Comparison of ENCODE assay signal across 17 cellular contexts in the genomic region with DNA sequence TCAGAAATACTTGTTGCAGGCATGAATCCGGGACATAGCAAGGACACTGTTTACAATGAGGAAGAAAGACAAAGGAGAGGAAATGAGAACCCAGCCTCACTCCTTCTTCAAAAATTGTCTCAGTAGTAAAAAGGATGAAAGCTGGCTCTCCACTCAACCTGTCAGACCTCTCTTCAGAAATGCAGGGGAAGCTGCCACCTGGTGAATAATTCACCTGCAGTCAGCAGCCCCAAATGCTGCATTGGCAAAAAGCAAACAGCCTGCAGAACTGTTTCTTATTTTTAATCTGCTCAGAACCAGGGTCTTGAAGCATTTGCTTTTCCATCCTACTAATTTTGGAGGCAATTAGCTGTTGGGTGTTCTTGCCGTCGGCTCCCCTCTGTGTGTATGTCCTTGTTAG.
DNase-seq lines count a peak whose midpoint lies in the region; ATAC-seq, FAIRE-seq and TF ChIP-seq lines count a peak whose summit lies in the region.
"Had no signal": no experiment of that assay in that cellular context is flagged by ENCODE, and none has a peak within 500 bp of the region (broad histone marks: within the 10 kb centered on the region; RNA-seq: fewer than 3 reads in every experiment).

No MANE protein-coding gene starts in this region.

- FAIRE-seq in HepG2 (lab: Jason Lieb, UNC) = no peak

- CTCF ChIA-PET in HepG2 (lab: Yijun Ruan, JAX; ENCODE audit: low intra/inter-chr PET ratio, low total read pairs) = no interaction called here

- H3K4me2 ChIP-seq in HepG2 (ENCODE audit: low read depth, low read length) (no peak overlapping the region), osteoblast (ENCODE audit: insufficient read depth, low read length) (no peak overlapping the region)

- TF ChIP-seq POLR2A in HepG2 (IDR thresholded peaks at IDR 0.05; ENCODE audit: insufficient read depth in 1 of 2, low read depth in 2 of 2, low read length in 2 of 2) = no peak
- TF ChIP-seq POLR2A in right lobe of liver (IDR thresholded peaks at IDR 0.05) = no peak

- H3K79me2 ChIP-seq in HepG2 (ENCODE audit: insufficient read depth, low read length) = no peaks in the 10 kb centered on the region
- H3K79me2 ChIP-seq in osteoblast (ENCODE audit: insufficient read depth, low read length) = no peaks in the 10 kb centered on the region

- no TSS peak for BruUV-seq in HepG2 (replicated peaks; lab: Mats Ljungman, UMichigan)

- POLR2A ChIA-PET in HepG2 (lab: Yijun Ruan, JAX) = no interaction called here

- in situ Hi-C loops in HepG2 (cut with HindIII; ENCODE audit: extremely low pct_ligation_motif_present, low pct_unique_long_range_greater_than_20kb) = no loop called here

- H2AFZ ChIP-seq in HepG2 (ENCODE audit: low read length) (no peak overlapping the region), osteoblast (ENCODE audit: low read length) (no peak overlapping the region)

- TF ChIP-seq EP300 in HepG2 (IDR thresholded peaks at IDR 0.05; ENCODE audit: low read depth in 2 of 2, low read length in 2 of 2) (no peak), HepG2 (CRISPR knock-in tag; IDR thresholded peaks at IDR 0.05; ENCODE audit: borderline replicate concordance) (no peak)

- 45% methylated on average over 3 of the region's 3 CpGs for WGBS in HepG2 (ENCODE audit: low lambda C conversion rate)
- WGBS in right lobe of liver (ENCODE audit: insufficient coverage, low coverage, low lambda C conversion rate, missing lambda C conversion rate) = 47% methylated on average over 3 of the region's 3 CpGs

- no peak for ATAC-seq in HepG2
- ATAC-seq in right lobe of liver = no peak
- no peak for ATAC-seq in SK-N-SH treated with all-trans-retinoic acid at 6 μM for 48 hours

- H3K27ac ChIP-seq in HepG2 (ENCODE audit: extremely low read length, insufficient read depth, low read length) (no peak overlapping the region), right lobe of liver (no peak overlapping the region), caudate nucleus (ENCODE audit: low read depth, low read length) (peak overlapping the region; percentile 44), osteoblast (ENCODE audit: low read depth, low read length) (no peak overlapping the region)

- H3K4me3 ChIP-seq in HepG2 (replicated peaks in 1 of 3; ENCODE audit: insufficient read depth in 1 of 3, low read depth in 2 of 3, low read length in 3 of 3) (no peak overlapping the region), right lobe of liver (no peak overlapping the region), osteoblast (ENCODE audit: insufficient read depth, low read length) (no peak overlapping the region), foreskin fibroblast (ENCODE audit: low read depth in 1 of 2, low read length in 2 of 2) (no peak overlapping the region)
- H3K4me3 ChIP-seq: MG63 had no signal

- intact Hi-C loops in HepG2 (cut with micrococcal nuclease; ENCODE audit: unreplicated experiment) = no loop called here
- intact Hi-C loops in right lobe of liver (cut with DNase I) = no loop called here

- H3K4me1 ChIP-seq in HepG2 (ENCODE audit: insufficient read depth, low read length) (no peaks in the 10 kb centered on the region), right lobe of liver (no peaks in the 10 kb centered on the region), osteoblast (ENCODE audit: insufficient read depth, low read length) (no peaks in the 10 kb centered on the region)

- H3K9me3 ChIP-seq in HepG2 (ENCODE audit: low read length) = no peaks in the 10 kb centered on the region
- no peaks in the 10 kb centered on the region for H3K9me3 ChIP-seq in right lobe of liver
- H3K9me3 ChIP-seq in osteoblast (ENCODE audit: low read depth, low read length) = peaks cover 5% of the 10 kb centered on the region

- H4K20me1 ChIP-seq in HepG2 (ENCODE audit: insufficient read depth, low read length) (no peaks in the 10 kb centered on the region), osteoblast (ENCODE audit: insufficient read depth, low read length) (no peaks in the 10 kb centered on the region)

- no peaks in the 10 kb centered on the region for H3K36me3 ChIP-seq in HepG2 (replicated peaks in 1 of 2; ENCODE audit: control insufficient read depth in 1 of 2, insufficient read depth in 2 of 2, low read length in 2 of 2)
- no peaks in the 10 kb centered on the region for H3K36me3 ChIP-seq in right lobe of liver
- H3K36me3 ChIP-seq in osteoblast (ENCODE audit: insufficient read depth, low read length) = no peaks in the 10 kb centered on the region
- H3K36me3 ChIP-seq: MG63 had no signal

- TF ChIP-seq RAD21 in HepG2 (CRISPR knock-in tag; IDR thresholded peaks at IDR 0.05) = no peak

- 0 out of 5 replicates have a peak, but pooled peaks cover 0 to 4% of the 10 kb centered on the region in 2 experiments for H3K27me3 ChIP-seq in HepG2 (ENCODE audit: control insufficient read depth in 1 of 2, insufficient read depth in 2 of 2, low read length in 2 of 2)
- H3K27me3 ChIP-seq in right lobe of liver = no peaks in the 10 kb centered on the region
- H3K27me3 ChIP-seq in osteoblast (ENCODE audit: insufficient read depth, low read length) = peaks cover 5% of the 10 kb centered on the region

- TF ChIP-seq CTCF in HepG2 (CRISPR knock-in tag; IDR thresholded peaks at IDR 0.05) = no peak
- no peak for TF ChIP-seq CTCF in right lobe of liver (IDR thresholded peaks at IDR 0.05)
- TF ChIP-seq CTCF in osteoblast (IDR thresholded peaks at IDR 0.05; ENCODE audit: extremely low read depth, low read depth, low read length) = no peak
- TF ChIP-seq CTCF in foreskin fibroblast (IDR thresholded peaks at IDR 0.05; ENCODE audit: low read depth, low read length) = no peak

- DNase-seq in HepG2 (ENCODE audit: low spot score) (no peak), right lobe of liver (no peak), caudate nucleus (lab: John Stamatoyannopoulos, UW) (peak in 2 of 61 donors; percentile 20 to 38), osteoblast (ENCODE audit: insufficient read length, low spot score, missing footprints) (peak; percentile 61), foreskin fibroblast (no peak), H4 (ENCODE audit: low spot score) (no peak)
- DNase-seq: AML-193; CD4-positive, CD25-positive, alpha-beta regulatory T cell; DND-41; GF-D8; H7; MG63; NCI-H1105 treated with DMSO at 0.1 percent for 48 hours; NCI-H187; NCI-H526; Right ventricle myocardium superior had no signal

- H3K9ac ChIP-seq in HepG2 (ENCODE audit: insufficient read depth, low read depth, low read length) = no peak overlapping the region

TF ChIP-seq in HepG2, 621 proteins besides CTCF, POLR2A, EP300 and RAD21 (continues in another document):
- no peak for TF ChIP-seq ZNF205 (CRISPR knock-in tag; IDR thresholded peaks at IDR 0.05)
- no peak for TF ChIP-seq CREB1 (IDR thresholded peaks at IDR 0.05)
- TF ChIP-seq CREB1 (CRISPR knock-in tag; IDR thresholded peaks at IDR 0.05) = no peak
- 0 out of 2 replicates have a peak, but pooled peaks have one; percentile 21 for TF ChIP-seq MAFF (IDR thresholded peaks at IDR 0.05; ENCODE audit: low read depth, low read length)
- TF ChIP-seq MAFK (conservative IDR thresholded peaks at IDR 0.05 in 1 of 2, IDR thresholded peaks at IDR 0.05 in 1 of 2; ENCODE audit: low read length in 2 of 2) = peak in 1 of 2 experiments; percentile 38; a peak in 2 of 4 replicates
- no peak for TF ChIP-seq ZFYVE20 (CRISPR knock-in tag; IDR thresholded peaks at IDR 0.05; ENCODE audit: borderline replicate concordance, low read depth)
- TF ChIP-seq, protein P1, sequence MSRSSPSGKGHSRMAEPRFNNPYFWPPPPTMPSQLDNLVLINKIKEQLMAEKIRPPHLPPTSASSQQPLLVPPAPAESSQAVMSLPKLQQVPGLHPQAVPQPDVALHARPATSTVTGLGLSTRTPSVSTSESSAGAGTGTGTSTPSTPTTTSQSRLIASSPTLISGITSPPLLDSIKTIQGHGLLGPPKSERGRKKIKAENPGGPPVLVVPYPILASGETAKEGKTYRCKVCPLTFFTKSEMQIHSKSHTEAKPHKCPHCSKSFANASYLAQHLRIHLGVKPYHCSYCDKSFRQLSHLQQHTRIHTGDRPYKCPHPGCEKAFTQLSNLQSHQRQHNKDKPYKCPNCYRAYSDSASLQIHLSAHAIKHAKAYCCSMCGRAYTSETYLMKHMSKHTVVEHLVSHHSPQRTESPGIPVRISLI (CRISPR knock-in tag; IDR thresholded peaks at IDR 0.05; ENCODE audit: borderline replicate concordance) = no peak

TF ChIP-seq in SK-N-SH treated with all-trans-retinoic acid at 6 μM for 48 hours, 23 proteins besides CTCF, POLR2A, EP300 and RAD21 (continues in another document):
- TF ChIP-seq, protein P2, sequence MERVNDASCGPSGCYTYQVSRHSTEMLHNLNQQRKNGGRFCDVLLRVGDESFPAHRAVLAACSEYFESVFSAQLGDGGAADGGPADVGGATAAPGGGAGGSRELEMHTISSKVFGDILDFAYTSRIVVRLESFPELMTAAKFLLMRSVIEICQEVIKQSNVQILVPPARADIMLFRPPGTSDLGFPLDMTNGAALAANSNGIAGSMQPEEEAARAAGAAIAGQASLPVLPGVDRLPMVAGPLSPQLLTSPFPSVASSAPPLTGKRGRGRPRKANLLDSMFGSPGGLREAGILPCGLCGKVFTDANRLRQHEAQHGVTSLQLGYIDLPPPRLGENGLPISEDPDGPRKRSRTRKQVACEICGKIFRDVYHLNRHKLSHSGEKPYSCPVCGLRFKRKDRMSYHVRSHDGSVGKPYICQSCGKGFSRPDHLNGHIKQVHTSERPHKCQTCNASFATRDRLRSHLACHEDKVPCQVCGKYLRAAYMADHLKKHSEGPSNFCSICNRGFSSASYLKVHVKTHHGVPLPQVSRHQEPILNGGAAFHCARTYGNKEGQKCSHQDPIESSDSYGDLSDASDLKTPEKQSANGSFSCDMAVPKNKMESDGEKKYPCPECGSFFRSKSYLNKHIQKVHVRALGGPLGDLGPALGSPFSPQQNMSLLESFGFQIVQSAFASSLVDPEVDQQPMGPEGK (CRISPR knock-in tag; IDR thresholded peaks at IDR 0.05; ENCODE audit: borderline replicate concordance) = no peak
- TF ChIP-seq ZFP30 (CRISPR knock-in tag; IDR thresholded peaks at IDR 0.05) (no peak), TCF4 (CRISPR knock-in tag; IDR thresholded peaks at IDR 0.05; ENCODE audit: borderline replicate concordance) (no peak), CSDC2 (CRISPR knock-in tag; IDR thresholded peaks at IDR 0.05) (no peak), GLIS3 (CRISPR knock-in tag; IDR thresholded peaks at IDR 0.05) (no peak), SNAI2 (CRISPR knock-in tag; IDR thresholded peaks at IDR 0.05) (no peak), ARNTL (CRISPR knock-in tag; IDR thresholded peaks at IDR 0.05; ENCODE audit: borderline replicate concordance, low read depth) (no peak), PPARA (CRISPR knock-in tag; IDR thresholded peaks at IDR 0.05; ENCODE audit: borderline replicate concordance) (no peak), ESRRG (CRISPR knock-in tag; IDR thresholded peaks at IDR 0.05) (no peak)
